In genomic region chr9:110148868-110149267, GRCh38 we compare ENCODE assay signal across 12 cellular contexts. TPM values are rescaled to one million over a fixed set of nuclear protein-coding genes. Genes with fewer than 3 reads are reported as not detected.
DNase-seq lines count a peak whose midpoint lies in the region; ATAC-seq lines count a peak whose summit lies in the region.
"Had no signal": no experiment of that assay in that cellular context is flagged by ENCODE, and none has a peak within 500 bp of the region (broad histone marks: within the 10 kb centered on the region; RNA-seq: fewer than 3 reads in every experiment).

No MANE protein-coding gene starts in this region.

- peak; percentile 70 for DNase-seq in activated CD4-positive, alpha-beta T cell treated with anti-CD3 and anti-CD28 coated beads, Interleukin-2, amount 10 ng/mL, durations not matched to agents 24 days and 14 days
- DNase-seq in activated CD4-positive, alpha-beta T cell treated with anti-CD3 and anti-CD28 coated beads, Interleukin-2, amount 50 U/mL, for 48 hours: no peak
- DNase-seq in left ventricle myocardium superior: peak; percentile 42
- DNase-seq in central memory CD4-positive, alpha-beta T cell: no peak
- no peak for DNase-seq in NCI-H2227 (lab: John Stamatoyannopoulos, UW; ENCODE audit: unreplicated experiment)
- DNase-seq in EL: no peak
- DNase-seq: activated CD8-positive, alpha-beta memory T cell treated with anti-CD3 and anti-CD28 coated beads for 24 hours; KG1; left colon had no signal

- peaks cover 26% of the 10 kb centered on the region for H3K4me1 ChIP-seq in thymus (ENCODE audit: control insufficient read depth, insufficient read depth, low read length)

- peak overlapping the region; percentile 88 for H3K27ac Mint-ChIP-seq in activated CD4-positive, alpha-beta T cell treated with anti-CD3 and anti-CD28 coated beads, Interleukin-2, amount 10 ng/mL, durations not matched to agents 24 days and 14 days
- peak overlapping the region; percentile 88 for H3K27ac Mint-ChIP-seq in activated T-helper 17 cell treated with anti-CD3 and anti-CD28 coated beads, Interleukin-2, amount 50 U/mL, for 72 hours

- H3K36me3 ChIP-seq in thymus (ENCODE audit: control insufficient read depth, insufficient read depth): peaks cover 11% of the 10 kb centered on the region

- intact Hi-C loops in activated CD4-positive, alpha-beta T cell treated with anti-CD3 and anti-CD28 coated beads, Interleukin-2, amount 10 ng/mL, durations not matched to agents 24 days and 14 days (cut with micrococcal nuclease): loop anchor here (1.0 to 10.0 kb wide), 8 partner anchors 9 to 684 kb away; partner anchors contain the start of gene TXN
- intact Hi-C loops in left ventricle myocardium superior (cut with micrococcal nuclease): loop anchor here (10.0 kb wide), 1 partner anchor 74 kb away; no protein-coding TSS in a partner anchor

- peaks cover 6% of the 10 kb centered on the region for H3K9me3 Mint-ChIP-seq in activated CD4-positive, alpha-beta T cell treated with anti-CD3 and anti-CD28 coated beads, Interleukin-2, amount 10 ng/mL, durations not matched to agents 24 days and 14 days
- H3K9me3 Mint-ChIP-seq in activated T-helper 17 cell treated with anti-CD3 and anti-CD28 coated beads, Interleukin-2, amount 50 U/mL, for 72 hours: no peaks in the 10 kb centered on the region

- H3K9me3 ChIP-seq in thymus (ENCODE audit: control insufficient read depth): peaks cover 2% of the 10 kb centered on the region

- no peak for ATAC-seq in activated T-helper 17 cell treated with anti-CD3 and anti-CD28 coated beads, Interleukin-2, amount 50 U/mL, for 72 hours (replicated peaks)
- peak; percentile 16 for ATAC-seq in left ventricle myocardium superior
- ATAC-seq: left colon had no signal

- peak overlapping the region; percentile 98 for H3K27ac ChIP-seq in thymus (ENCODE audit: low read depth)

- H3K4me3 ChIP-seq in thymus (ENCODE audit: low read length): peak overlapping the region; percentile 85

- H3K27me3 Mint-ChIP-seq in activated CD4-positive, alpha-beta T cell treated with anti-CD3 and anti-CD28 coated beads, Interleukin-2, amount 10 ng/mL, durations not matched to agents 24 days and 14 days: no peaks in the 10 kb centered on the region
- H3K27me3 Mint-ChIP-seq in activated T-helper 17 cell treated with anti-CD3 and anti-CD28 coated beads, Interleukin-2, amount 50 U/mL, for 72 hours: no peaks in the 10 kb centered on the region

- no peaks in the 10 kb centered on the region for H3K27me3 ChIP-seq in thymus (ENCODE audit: control insufficient read depth, insufficient read depth)

- H3K4me3 Mint-ChIP-seq in activated CD4-positive, alpha-beta T cell treated with anti-CD3 and anti-CD28 coated beads, Interleukin-2, amount 10 ng/mL, durations not matched to agents 24 days and 14 days: peak overlapping the region; percentile 83
- peak overlapping the region; percentile 67 for H3K4me3 Mint-ChIP-seq in activated T-helper 17 cell treated with anti-CD3 and anti-CD28 coated beads, Interleukin-2, amount 50 U/mL, for 72 hours

- H3K4me1 Mint-ChIP-seq in activated CD4-positive, alpha-beta T cell treated with anti-CD3 and anti-CD28 coated beads, Interleukin-2, amount 10 ng/mL, durations not matched to agents 24 days and 14 days: peaks cover 87% of the 10 kb centered on the region
- H3K4me1 Mint-ChIP-seq in activated T-helper 17 cell treated with anti-CD3 and anti-CD28 coated beads, Interleukin-2, amount 50 U/mL, for 72 hours: peaks cover 25% of the 10 kb centered on the region

- H3K36me3 Mint-ChIP-seq in activated CD4-positive, alpha-beta T cell treated with anti-CD3 and anti-CD28 coated beads, Interleukin-2, amount 10 ng/mL, durations not matched to agents 24 days and 14 days (ENCODE audit: low read depth): peaks cover 35% of the 10 kb centered on the region
- H3K36me3 Mint-ChIP-seq in activated T-helper 17 cell treated with anti-CD3 and anti-CD28 coated beads, Interleukin-2, amount 50 U/mL, for 72 hours (ENCODE audit: low read depth): peaks cover 16% of the 10 kb centered on the region

- WGBS in thymus: 24% methylated on average over 4 of the region's 4 CpGs

RNA-seq across cellular contexts. Expression of gene C9orf152, which starts 59.1 kb away (rescaled TPM):
- total RNA-seq in activated CD4-positive, alpha-beta T cell treated with anti-CD3 and anti-CD28 coated beads, Interleukin-2, amount 10 ng/mL, durations not matched to agents 24 days and 14 days: not detected in 2 replicates
- total RNA-seq in activated T-helper 17 cell treated with anti-CD3 and anti-CD28 coated beads, Interleukin-2, amount 50 U/mL, for 72 hours: not detected
- not detected for total RNA-seq in left ventricle myocardium superior
- polyA plus RNA-seq in thymus: 0.23 TPM
- total RNA-seq: A673 had no signal

Comparison
In these comparisons a context has a peak if more than half of its experiments do, and no peak if none do; other contexts are left out.
1. DNase-seq: peak in activated CD4-positive, alpha-beta T cell treated with anti-CD3 and anti-CD28 coated beads, Interleukin-2, amount 10 ng/mL, durations not matched to agents 24 days and 14 days (single experiment) and left ventricle myocardium superior (single experiment); none in activated CD4-positive, alpha-beta T cell treated with anti-CD3 and anti-CD28 coated beads, Interleukin-2, amount 50 U/mL, for 48 hours (0 of 2), central memory CD4-positive, alpha-beta T cell (single experiment), NCI-H2227 (single experiment) and EL (single experiment).